20 cellular contexts compared by ENCODE assay signal in genomic region chr2:39407516-39408296, GRCh38. TPM values are rescaled to one million over a fixed set of nuclear protein-coding genes. Genes with fewer than 3 reads are reported as not detected.
DNase-seq lines count a peak whose midpoint lies in the region; FAIRE-seq and TF ChIP-seq lines count a peak whose summit lies in the region.
"Had no signal": no experiment of that assay in that cellular context is flagged by ENCODE, and none has a peak within 500 bp of the region (broad histone marks: within the 10 kb centered on the region; RNA-seq: fewer than 3 reads in every experiment).

No MANE protein-coding gene starts in this region.

- no peak overlapping the region for H3K9ac ChIP-seq in HUES48 (ENCODE audit: low read depth, low read length)

- H3K27ac Mint-ChIP-seq in osteocyte (ENCODE audit: unreplicated experiment): no peak overlapping the region
- H3K27ac Mint-ChIP-seq in activated CD4-positive, alpha-beta memory T cell treated with anti-CD3 and anti-CD28 coated beads for 36 hours: no peak overlapping the region
- H3K27ac Mint-ChIP-seq: effector memory CD8-positive, alpha-beta T cell had no signal

- WGBS in small intestine, 3 donors: 85 to 91% (median 88%) methylated on average over 3 of the region's 3 CpGs

- H3K9me3 Mint-ChIP-seq in osteocyte (ENCODE audit: unreplicated experiment): no peaks in the 10 kb centered on the region
- no peaks in the 10 kb centered on the region for H3K9me3 Mint-ChIP-seq in activated CD4-positive, alpha-beta memory T cell treated with anti-CD3 and anti-CD28 coated beads for 36 hours
- H3K9me3 Mint-ChIP-seq: activated CD4-positive, alpha-beta T cell treated with anti-CD3 and anti-CD28 coated beads, Interleukin-2, amount 10 ng/mL, durations not matched to agents 24 days and 14 days; effector memory CD8-positive, alpha-beta T cell had no signal

- H3K27me3 ChIP-seq in HUES48 (ENCODE audit: control insufficient read depth, insufficient read depth, low read length) (no peaks in the 10 kb centered on the region), small intestine (ENCODE audit: control insufficient read depth in 2 of 2, insufficient read depth in 2 of 2, low read length in 2 of 2) (no peaks in the 10 kb centered on the region)
- H3K27me3 ChIP-seq: BE2C, vagina had no signal

- peak overlapping the region; percentile 72 for H3K27ac ChIP-seq in HUES48 (ENCODE audit: low read depth, low read length)
- peak overlapping the region; percentile 14; the same call in 1 of the 2 replicates for H3K27ac ChIP-seq in VCaP
- H3K27ac ChIP-seq in small intestine (ENCODE audit: low read depth in 1 of 2, low read length in 1 of 2): no peak overlapping the region
- H3K27ac ChIP-seq: vagina had no signal

- no peak overlapping the region for H3K4me3 Mint-ChIP-seq in osteocyte (ENCODE audit: unreplicated experiment)
- H3K4me3 Mint-ChIP-seq in activated CD4-positive, alpha-beta memory T cell treated with anti-CD3 and anti-CD28 coated beads for 36 hours: no peak overlapping the region
- H3K4me3 Mint-ChIP-seq: activated CD4-positive, alpha-beta T cell treated with anti-CD3 and anti-CD28 coated beads, Interleukin-2, amount 10 ng/mL, durations not matched to agents 24 days and 14 days; effector memory CD8-positive, alpha-beta T cell had no signal

- TF ChIP-seq CTCF in VCaP (conservative IDR thresholded peaks at IDR 0.05): no peak
- no peak for TF ChIP-seq CTCF in osteocyte (IDR thresholded peaks at IDR 0.05)

- H3K4me3 ChIP-seq in HUES48 (ENCODE audit: low read depth, low read length) (peak overlapping the region; percentile 0; the same call in 1 of the 2 replicates), small intestine (ENCODE audit: low read depth in 1 of 2, low read length in 2 of 2) (no peak overlapping the region)
- H3K4me3 ChIP-seq: vagina had no signal

- H3K36me3 Mint-ChIP-seq in osteocyte (ENCODE audit: unreplicated experiment): no peaks in the 10 kb centered on the region
- no peaks in the 10 kb centered on the region for H3K36me3 Mint-ChIP-seq in activated CD4-positive, alpha-beta memory T cell treated with anti-CD3 and anti-CD28 coated beads for 36 hours

- POLR2A ChIA-PET in activated CD4-positive, alpha-beta memory T cell treated with anti-CD3 and anti-CD28 coated beads for 36 hours (lab: Charles Lee): no interaction called here

- H3K9me3 ChIP-seq in HUES48 (ENCODE audit: control insufficient read depth, insufficient read depth, low read length): no peaks in the 10 kb centered on the region
- no peaks in the 10 kb centered on the region for H3K9me3 ChIP-seq in small intestine (ENCODE audit: control insufficient read depth, low read depth)
- H3K9me3 ChIP-seq: BE2C, vagina had no signal

- peaks cover 71% of the 10 kb centered on the region for H3K4me1 Mint-ChIP-seq in osteocyte (ENCODE audit: unreplicated experiment)
- H3K4me1 Mint-ChIP-seq in activated CD4-positive, alpha-beta memory T cell treated with anti-CD3 and anti-CD28 coated beads for 36 hours (ENCODE audit: low read depth): peaks cover 68% of the 10 kb centered on the region

- no peaks in the 10 kb centered on the region for H3K27me3 Mint-ChIP-seq in osteocyte (ENCODE audit: unreplicated experiment)
- no peaks in the 10 kb centered on the region for H3K27me3 Mint-ChIP-seq in activated CD4-positive, alpha-beta memory T cell treated with anti-CD3 and anti-CD28 coated beads for 36 hours
- H3K27me3 Mint-ChIP-seq: effector memory CD8-positive, alpha-beta T cell had no signal

- no peak for FAIRE-seq in small intestine (lab: Jason Lieb, UNC)
- FAIRE-seq: D721Med, HTR-8/SVneo, kidney had no signal

- H3K36me3 ChIP-seq in HUES48 (ENCODE audit: control insufficient read depth, insufficient read depth, low read length): no peaks in the 10 kb centered on the region
- H3K36me3 ChIP-seq in small intestine (ENCODE audit: control insufficient read depth in 2 of 2, insufficient read depth in 2 of 2, low read length in 2 of 2): no peaks in the 10 kb centered on the region
- H3K36me3 ChIP-seq: BE2C, vagina had no signal

- DNase-seq in left kidney (ENCODE audit: low read depth, low spot score) (peak; percentile 30), small intestine (peak; percentile 40), osteocyte (ENCODE audit: extremely low spot score, unreplicated experiment) (no peak), COR-L47 (lab: John Stamatoyannopoulos, UW) (no peak)
- DNase-seq in activated CD4-positive, alpha-beta memory T cell treated with anti-CD3 and anti-CD28 coated beads for 36 hours: no peak
- DNase-seq: activated CD4-positive, alpha-beta T cell treated with anti-CD3 and anti-CD28 coated beads, Interleukin-2, amount 10 ng/mL, durations not matched to agents 24 days and 14 days; activated CD8-positive, alpha-beta memory T cell treated with anti-CD3 and anti-CD28 coated beads, Interleukin-2, amount 50 U/mL, for 48 hours; aorta; BE2C; effector memory CD8-positive, alpha-beta T cell; GDM1; hypothalamus; kidney; NCI-H774; occipital lobe had no signal

- H3K4me1 ChIP-seq in HUES48 (ENCODE audit: control insufficient read depth, insufficient read depth, low read length) (peaks cover 71% of the 10 kb centered on the region), small intestine (ENCODE audit: control insufficient read depth in 2 of 2, insufficient read depth in 1 of 2, low read depth in 1 of 2, low read length in 1 of 2) (peaks cover 0 to 23% of the 10 kb centered on the region in 2 donors)

- CTCF ChIA-PET in activated CD4-positive, alpha-beta memory T cell treated with anti-CD3 and anti-CD28 coated beads for 36 hours (lab: Charles Lee): interaction anchor here (0.6 to 0.9 kb wide), 2 partner anchors 322 to 344 kb away, joined by 3 to 4 read pairs; no protein-coding TSS in a partner anchor

- intact Hi-C loops in activated CD4-positive, alpha-beta memory T cell treated with anti-CD3 and anti-CD28 coated beads for 36 hours (cut with micrococcal nuclease): loop anchor here (1.0 to 2.0 kb wide), 4 partner anchors 25 to 105 kb away; no protein-coding TSS in a partner anchor

RNA-seq across cellular contexts. Expression of gene MAP4K3, which starts 29.4 kb away (rescaled TPM):
- polyA plus RNA-seq in small intestine: 10 to 100 TPM in 2 of 3 donors, 1 to 10 TPM in 1; 9.5 to 14.1 (median 13.8) TPM
- 35.0 and 47.9 TPM in 2 replicates for total RNA-seq in osteocyte
- total RNA-seq in activated CD4-positive, alpha-beta memory T cell treated with anti-CD3 and anti-CD28 coated beads for 36 hours: 10 to 100 TPM in 1 of 2 experiments, 1 to 10 TPM in 1; 9.9 to 10.1 TPM

Comparison
In these comparisons a context has a peak if more than half of its experiments do, and no peak if none do; other contexts are left out.
1. H3K27ac ChIP-seq: peak in HUES48 (single experiment) and VCaP (single experiment); none in small intestine (0 of 2).
2. DNase-seq: peak in left kidney (single experiment) and small intestine (single experiment); none in osteocyte (single experiment), activated CD4-positive, alpha-beta memory T cell treated with anti-CD3 and anti-CD28 coated beads for 36 hours (single experiment) and COR-L47 (single experiment).